ENCODE assay signal across 24 cellular contexts in genomic region chr7:54995166-54995565, GRCh38. TPM values are rescaled to one million over a fixed set of nuclear protein-coding genes. Genes with fewer than 3 reads are reported as not detected.
DNase-seq lines count a peak whose midpoint lies in the region; ATAC-seq, FAIRE-seq and TF ChIP-seq lines count a peak whose summit lies in the region.
"Had no signal": no experiment of that assay in that cellular context is flagged by ENCODE, and none has a peak within 500 bp of the region (broad histone marks: within the 10 kb centered on the region; RNA-seq: fewer than 3 reads in every experiment).

No MANE protein-coding gene starts in this region.

- peak; percentile 96 for FAIRE-seq in urothelium cell line (lab: Jason Lieb, UNC)
- FAIRE-seq: kidney had no signal

- H3K9me3 ChIP-seq in Panc1 (ENCODE audit: control insufficient read depth, insufficient read depth, low read depth, low read length): no peaks in the 10 kb centered on the region
- H3K9me3 ChIP-seq: sigmoid colon had no signal

- peak overlapping the region; percentile 20 for H3K27ac Mint-ChIP-seq in activated naive CD4-positive, alpha-beta T cell treated with anti-CD3 and anti-CD28 coated beads, Interleukin-2, amount 50 U/mL, for 24 hours
- H3K27ac Mint-ChIP-seq: activated CD8-positive, alpha-beta T cell treated with anti-CD3 and anti-CD28 coated beads, Interleukin-2, amount 10 ng/mL, durations not matched to agents 7 days and 5 days; brain; CD4-positive, CD25-positive, alpha-beta regulatory T cell; neural progenitor cell; progenitor cell of endocrine pancreas had no signal

- no peaks in the 10 kb centered on the region for H3K27me3 ChIP-seq in Panc1 (ENCODE audit: control insufficient read depth, insufficient read depth, low read length)
- H3K27me3 ChIP-seq: neural progenitor cell, sigmoid colon had no signal

- H3K4me3 ChIP-seq in Panc1 (ENCODE audit: low read depth in 2 of 2, low read length in 2 of 2): no peak overlapping the region
- H3K4me3 ChIP-seq: lung, neural progenitor cell, sigmoid colon had no signal

- no peak for DNase-seq in activated naive CD4-positive, alpha-beta T cell (lab: John Stamatoyannopoulos, UW)
- DNase-seq in Panc1 (ENCODE audit: low read depth, low spot score) (no peak), epithelial cell of prostate (ENCODE audit: low read depth, low spot score) (no peak), urothelium cell line (ENCODE audit: low spot score) (no peak), NCI-H226 (no peak), A172 (ENCODE audit: low spot score) (no peak)
- DNase-seq: activated CD8-positive, alpha-beta T cell treated with anti-CD3 and anti-CD28 coated beads, Interleukin-2, amount 10 ng/mL, durations not matched to agents 7 days and 5 days; activated T-cell treated with anti-CD3 and anti-CD28 coated beads, Interleukin-2, amount 50 U/mL, for 1 hour; CD4-positive, CD25-positive, alpha-beta regulatory T cell; effector memory CD4-positive, alpha-beta T cell; GDM1; kidney; NCI-H1092 treated with DMSO at 0.1 percent for 48 hours; NCI-H2029; NCI-H345; OCI-M1; sigmoid colon; T-helper 1 cell had no signal

- H3K27ac ChIP-seq in Panc1 (ENCODE audit: low read length): peak overlapping the region; percentile 12; the same call in 1 of the 2 replicates
- H3K27ac ChIP-seq in epithelial cell of prostate: peak overlapping the region; percentile 93
- H3K27ac ChIP-seq: neural progenitor cell, sigmoid colon had no signal

- ATAC-seq in Panc1 (no peak), HG02759 (IDR thresholded peaks at IDR 0.05; ENCODE audit: unreplicated experiment) (no peak)
- ATAC-seq: activated CD8-positive, alpha-beta T cell treated with anti-CD3 and anti-CD28 coated beads, Interleukin-2, amount 10 ng/mL, durations not matched to agents 7 days and 5 days had no signal

- CTCF ChIA-PET in Panc1 (lab: Charles Lee): no interaction called here

- POLR2A ChIA-PET in Panc1 (lab: Charles Lee): no interaction called here

- no TSS peak for BruUV-seq in Panc1 (replicated peaks; lab: Mats Ljungman, UMichigan)

- in situ Hi-C loops in Panc1 (cut with HindIII; ENCODE audit: low pct_unique_long_range_greater_than_20kb, low sequenced_read_pairs): no loop called here

- H3K4me3 Mint-ChIP-seq in activated naive CD4-positive, alpha-beta T cell treated with anti-CD3 and anti-CD28 coated beads, Interleukin-2, amount 50 U/mL, for 24 hours: no peak overlapping the region
- H3K4me3 Mint-ChIP-seq: activated CD8-positive, alpha-beta T cell treated with anti-CD3 and anti-CD28 coated beads, Interleukin-2, amount 10 ng/mL, durations not matched to agents 7 days and 5 days; brain; CD4-positive, CD25-positive, alpha-beta regulatory T cell; neural progenitor cell had no signal

- H3K36me3 Mint-ChIP-seq in activated naive CD4-positive, alpha-beta T cell treated with anti-CD3 and anti-CD28 coated beads, Interleukin-2, amount 50 U/mL, for 24 hours: no peaks in the 10 kb centered on the region
- H3K36me3 Mint-ChIP-seq: brain; CD4-positive, CD25-positive, alpha-beta regulatory T cell; neural progenitor cell had no signal

- H3K4me1 ChIP-seq in Panc1 (ENCODE audit: control insufficient read depth, insufficient read depth, low read length): peaks cover 12% of the 10 kb centered on the region
- H3K4me1 ChIP-seq: neural progenitor cell had no signal

- no peaks in the 10 kb centered on the region for H3K36me3 ChIP-seq in Panc1 (ENCODE audit: control insufficient read depth, insufficient read depth, low read length)
- H3K36me3 ChIP-seq: neural progenitor cell, sigmoid colon had no signal

- intact Hi-C loops in Panc1 (cut with micrococcal nuclease; ENCODE audit: unreplicated experiment): no loop called here

- H3K9me3 Mint-ChIP-seq in activated naive CD4-positive, alpha-beta T cell treated with anti-CD3 and anti-CD28 coated beads, Interleukin-2, amount 50 U/mL, for 24 hours: no peaks in the 10 kb centered on the region
- H3K9me3 Mint-ChIP-seq: neural progenitor cell had no signal

- H3K4me1 Mint-ChIP-seq in activated naive CD4-positive, alpha-beta T cell treated with anti-CD3 and anti-CD28 coated beads, Interleukin-2, amount 50 U/mL, for 24 hours: peaks cover 15% of the 10 kb centered on the region
- H3K4me1 Mint-ChIP-seq: brain, neural progenitor cell had no signal

- H3K27me3 Mint-ChIP-seq in activated naive CD4-positive, alpha-beta T cell treated with anti-CD3 and anti-CD28 coated beads, Interleukin-2, amount 50 U/mL, for 24 hours: peaks cover 2% of the 10 kb centered on the region
- H3K27me3 Mint-ChIP-seq: progenitor cell of endocrine pancreas had no signal

- TF ChIP-seq CTCF in Panc1 (IDR thresholded peaks at IDR 0.05): no peak

RNA-seq across cellular contexts. Expression of gene EGFR, which starts 23.7 kb away (rescaled TPM):
- 156 TPM for total RNA-seq in Panc1 (2021; ENCODE audit: unreplicated experiment)
- 68.6 TPM for polyA plus RNA-seq in Panc1 (2012; ENCODE audit: insufficient read length)
- 75.4 and 79.3 TPM in 2 replicates for total RNA-seq in A172 (2014; rRNA removed; shearing (Covaris generic))
- total RNA-seq: activated CD8-positive, alpha-beta T cell treated with anti-CD3 and anti-CD28 coated beads, Interleukin-2, amount 10 ng/mL, durations not matched to agents 7 days and 5 days; CD4-positive, CD25-positive, alpha-beta regulatory T cell had no signal
- polyA plus RNA-seq: CD4-positive, CD25-positive, alpha-beta regulatory T cell had no signal
